8 cellular contexts compared by ENCODE assay signal in genomic region chr7:5822742-5823503, GRCh38. TPM values are rescaled to one million over a fixed set of nuclear protein-coding genes. Genes with fewer than 3 reads are reported as not detected.
A peak's percentile ranks its signal among the peaks of the same experiment; 100 is the strongest.
DNase-seq lines count a peak whose midpoint lies in the region; ATAC-seq and TF ChIP-seq lines count a peak whose summit lies in the region.

No MANE protein-coding gene starts in this region.

- H3K27me3 ChIP-seq in osteoblast (ENCODE audit: insufficient read depth, low read length), result peaks cover 8% of the 10 kb centered on the region
- no peaks in the 10 kb centered on the region for H3K27me3 ChIP-seq in thoracic aorta (replicated peaks; ENCODE audit: insufficient read depth)

- H3K79me2 ChIP-seq in osteoblast (ENCODE audit: insufficient read depth, low read length), result no peaks in the 10 kb centered on the region

- H3K9me3 ChIP-seq in SK-N-MC (ENCODE audit: low read depth, low read length), result no peaks in the 10 kb centered on the region
- no peaks in the 10 kb centered on the region for H3K9me3 ChIP-seq in osteoblast (ENCODE audit: low read depth, low read length)
- no peaks in the 10 kb centered on the region for H3K9me3 ChIP-seq in thoracic aorta

- ATAC-seq in HG02588 (IDR thresholded peaks at IDR 0.05; ENCODE audit: unreplicated experiment), result peak; percentile 99
- peak; percentile 96 for ATAC-seq in activated naive CD4-positive, alpha-beta T cell treated with anti-CD3 and anti-CD28 coated beads, Interleukin-2, amount 50 U/mL, for 72 hours
- ATAC-seq in thoracic aorta (ENCODE audit: insufficient number of reproducible peaks, low FRiP score, low read depth), result peak; percentile 94

- H3K4me2 ChIP-seq in osteoblast (ENCODE audit: insufficient read depth, low read length), result peak overlapping the region; percentile 91

- no peaks in the 10 kb centered on the region for H3K36me3 Mint-ChIP-seq in activated naive CD4-positive, alpha-beta T cell treated with anti-CD3 and anti-CD28 coated beads, Interleukin-2, amount 50 U/mL, for 72 hours
- H3K36me3 Mint-ChIP-seq in glutamatergic neuron (ENCODE audit: unreplicated experiment), result no peaks in the 10 kb centered on the region

- H3K27ac ChIP-seq in SK-N-MC, result peak overlapping the region; percentile 62; the same call in 1 of the 2 replicates
- peak overlapping the region; percentile 62 for H3K27ac ChIP-seq in osteoblast (ENCODE audit: low read depth, low read length)
- peak overlapping the region; percentile 34 to 45 for H3K27ac ChIP-seq in thoracic aorta

- no peaks in the 10 kb centered on the region for H3K27me3 Mint-ChIP-seq in glutamatergic neuron (ENCODE audit: unreplicated experiment)

- H3K36me3 ChIP-seq in SK-N-MC (ENCODE audit: insufficient read depth, low read length) (no peaks in the 10 kb centered on the region), osteoblast (ENCODE audit: insufficient read depth, low read length) (no peaks in the 10 kb centered on the region), thoracic aorta (no peaks in the 10 kb centered on the region)

- H3K4me3 Mint-ChIP-seq in glutamatergic neuron (ENCODE audit: unreplicated experiment), result peak overlapping the region; percentile 87

- peak overlapping the region; percentile 96 for H2AFZ ChIP-seq in osteoblast (ENCODE audit: low read length)

- TF ChIP-seq CTCF in GM10266 (IDR thresholded peaks at IDR 0.05; ENCODE audit: control insufficient read depth, insufficient read depth, low read depth, missing control alignments), result no peak
- TF ChIP-seq CTCF in glutamatergic neuron (IDR thresholded peaks at IDR 0.05; ENCODE audit: partially characterized antibody, unreplicated experiment), result no peak
- TF ChIP-seq CTCF in osteoblast (IDR thresholded peaks at IDR 0.05; ENCODE audit: extremely low read depth, low read depth, low read length), result no peak
- TF ChIP-seq CTCF in thoracic aorta (IDR thresholded peaks at IDR 0.05), result no peak

- no peaks in the 10 kb centered on the region for H3K9me3 Mint-ChIP-seq in activated naive CD4-positive, alpha-beta T cell treated with anti-CD3 and anti-CD28 coated beads, Interleukin-2, amount 50 U/mL, for 72 hours
- peaks cover 5% of the 10 kb centered on the region for H3K9me3 Mint-ChIP-seq in glutamatergic neuron (ENCODE audit: unreplicated experiment)

- peaks cover 2% of the 10 kb centered on the region for H3K4me1 Mint-ChIP-seq in glutamatergic neuron (ENCODE audit: low read depth, unreplicated experiment)

- H3K4me3 ChIP-seq in SK-N-MC, result peak overlapping the region; percentile 72
- peak overlapping the region; percentile 82 for H3K4me3 ChIP-seq in osteoblast (ENCODE audit: insufficient read depth, low read length)
- H3K4me3 ChIP-seq in thoracic aorta, result peak overlapping the region; percentile 84

- H3K4me1 ChIP-seq in osteoblast (ENCODE audit: insufficient read depth, low read length), result peaks cover 5% of the 10 kb centered on the region
- peaks cover 6 to 14% of the 10 kb centered on the region in 2 donors for H3K4me1 ChIP-seq in thoracic aorta (ENCODE audit: control insufficient read depth in 1 of 2, low read depth in 2 of 2)

- DNase-seq in GM10266 (ENCODE audit: extremely low spot score) (peak; percentile 95), NCI-H1048 (lab: John Stamatoyannopoulos, UW) (peak; percentile 81), SK-N-MC (ENCODE audit: low read depth, low spot score) (peak; percentile 65), glutamatergic neuron (peak; percentile 95), osteoblast (ENCODE audit: insufficient read length, low spot score, missing footprints) (peak; percentile 99), thoracic aorta (ENCODE audit: low spot score) (peak; percentile 90)
- peak; percentile 95 to 97 for DNase-seq in activated naive CD4-positive, alpha-beta T cell treated with anti-CD3 and anti-CD28 coated beads, Interleukin-2, amount 50 U/mL, for 72 hours (ENCODE audit: low spot score in 2 of 2)

- H3K27ac Mint-ChIP-seq in activated naive CD4-positive, alpha-beta T cell treated with anti-CD3 and anti-CD28 coated beads, Interleukin-2, amount 50 U/mL, for 72 hours, result peak overlapping the region; percentile 77 to 86
- H3K27ac Mint-ChIP-seq in glutamatergic neuron (ENCODE audit: unreplicated experiment), result peak overlapping the region; percentile 93

- H4K20me1 ChIP-seq in osteoblast (ENCODE audit: insufficient read depth, low read length), result no peaks in the 10 kb centered on the region

- peak overlapping the region; percentile 64 for H3K9ac ChIP-seq in SK-N-MC (ENCODE audit: insufficient read length)

RNA-seq across cellular contexts. Expression of gene RNF216, which starts 41.5 kb away (rescaled TPM):
- total RNA-seq in activated naive CD4-positive, alpha-beta T cell treated with anti-CD3 and anti-CD28 coated beads, Interleukin-2, amount 50 U/mL, for 72 hours, result 10 to 100 TPM; 42.1 to 43.8 TPM
- total RNA-seq in glutamatergic neuron (ENCODE audit: unreplicated experiment), result 29.1 TPM
- 51.0 and 51.4 TPM in 2 replicates for total RNA-seq in osteoblast
- 10 to 100 TPM; 50.0 to 58.3 TPM for total RNA-seq in thoracic aorta

RNA-seq across cellular contexts. Expression of gene OCM, which starts 57.7 kb away (rescaled TPM):
- total RNA-seq in activated naive CD4-positive, alpha-beta T cell treated with anti-CD3 and anti-CD28 coated beads, Interleukin-2, amount 50 U/mL, for 72 hours, result not detected
- total RNA-seq in glutamatergic neuron (ENCODE audit: unreplicated experiment) (not detected), osteoblast (not detected in 2 replicates), thoracic aorta (not detected)

Comparison
In these comparisons a context has a peak if more than half of its experiments do, and no peak if none do; other contexts are left out.
1. Peak in every context shown above with its lines: DNase-seq, ATAC-seq, H3K4me3 ChIP-seq and H3K27ac ChIP-seq.